In the genomic region with DNA sequence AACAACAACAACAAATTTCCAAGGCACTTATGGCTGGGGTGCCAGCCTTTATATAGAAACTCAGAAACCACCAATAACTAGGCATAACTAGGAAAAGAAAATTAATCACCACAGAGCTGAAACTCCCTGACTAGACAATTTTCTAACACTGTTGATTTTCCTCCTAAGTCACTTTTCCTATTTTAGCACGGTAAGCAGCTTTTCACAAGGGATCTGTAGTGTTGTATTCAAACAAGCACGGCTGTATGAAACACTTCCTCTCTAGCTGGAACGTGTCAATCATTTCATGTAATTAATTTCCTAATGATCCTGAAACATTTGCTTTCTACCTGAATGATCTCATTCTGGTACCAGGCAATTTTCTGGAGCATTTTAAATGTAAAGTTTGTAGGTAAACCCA, we compare ENCODE assay signal across 1 cellular context.
TF ChIP-seq lines count a peak whose summit lies in the region.

No MANE protein-coding gene starts in this region.

TF ChIP-seq in HepG2, 621 proteins besides CTCF, POLR2A, EP300 and RAD21 (continued from another document):
- TF ChIP-seq ZNF691 (CRISPR knock-in tag; IDR thresholded peaks at IDR 0.05; ENCODE audit: borderline replicate concordance, low read depth) (no peak), CENPBD1 (CRISPR knock-in tag; IDR thresholded peaks at IDR 0.05; ENCODE audit: borderline replicate concordance, low read depth) (no peak), CENPX (CRISPR knock-in tag; IDR thresholded peaks at IDR 0.05) (no peak)
- TF ChIP-seq, protein P1, sequence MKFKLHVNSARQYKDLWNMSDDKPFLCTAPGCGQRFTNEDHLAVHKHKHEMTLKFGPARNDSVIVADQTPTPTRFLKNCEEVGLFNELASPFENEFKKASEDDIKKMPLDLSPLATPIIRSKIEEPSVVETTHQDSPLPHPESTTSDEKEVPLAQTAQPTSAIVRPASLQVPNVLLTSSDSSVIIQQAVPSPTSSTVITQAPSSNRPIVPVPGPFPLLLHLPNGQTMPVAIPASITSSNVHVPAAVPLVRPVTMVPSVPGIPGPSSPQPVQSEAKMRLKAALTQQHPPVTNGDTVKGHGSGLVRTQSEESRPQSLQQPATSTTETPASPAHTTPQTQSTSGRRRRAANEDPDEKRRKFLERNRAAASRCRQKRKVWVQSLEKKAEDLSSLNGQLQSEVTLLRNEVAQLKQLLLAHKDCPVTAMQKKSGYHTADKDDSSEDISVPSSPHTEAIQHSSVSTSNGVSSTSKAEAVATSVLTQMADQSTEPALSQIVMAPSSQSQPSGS (CRISPR knock-in tag; IDR thresholded peaks at IDR 0.05) = no peak
